8 cellular contexts compared by ENCODE assay signal in the genomic region with DNA sequence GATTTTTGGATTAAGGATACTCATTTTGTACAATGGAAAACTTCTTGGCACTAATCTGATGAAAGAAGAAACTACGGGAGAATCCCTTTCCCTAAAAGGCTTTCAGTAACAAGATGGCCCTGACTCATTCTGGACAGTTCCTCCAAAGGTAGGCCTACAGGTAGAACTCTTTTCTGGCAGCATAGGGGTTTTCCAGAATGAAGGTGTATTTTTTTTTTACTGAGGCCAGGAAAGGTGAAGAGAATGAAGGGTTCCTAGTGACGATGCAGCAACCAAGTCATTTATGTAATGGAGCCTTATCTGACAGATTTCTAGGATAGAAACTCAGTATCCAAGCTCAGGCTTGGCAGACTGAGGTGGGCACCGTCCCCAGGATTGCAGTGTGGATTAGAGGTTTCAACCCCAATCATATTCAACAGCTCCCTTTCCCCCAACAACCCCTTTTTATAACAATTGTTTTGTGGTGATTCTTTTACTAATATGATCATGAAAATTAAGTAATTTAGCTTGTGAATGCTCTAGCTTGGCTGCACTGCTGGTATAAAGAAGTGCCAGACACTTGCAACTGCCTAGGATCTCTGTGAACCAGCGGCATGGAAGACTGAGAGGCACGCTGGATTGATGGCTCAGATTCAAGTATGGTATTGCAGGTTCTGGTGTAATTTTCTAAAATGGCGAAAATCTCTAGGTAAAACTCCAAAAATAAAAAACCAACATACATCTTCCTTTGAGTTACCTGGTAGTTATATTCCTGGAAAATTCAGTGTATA. TPM values are rescaled to one million over a fixed set of nuclear protein-coding genes. Genes with fewer than 3 reads are reported as not detected.
DNase-seq lines count a peak whose midpoint lies in the region; ATAC-seq and TF ChIP-seq lines count a peak whose summit lies in the region.

No MANE protein-coding gene starts in this region.

- H3K27me3 ChIP-seq in left ventricle myocardium inferior (ENCODE audit: low read depth) (no peaks in the 10 kb centered on the region), body of pancreas (no peaks in the 10 kb centered on the region), muscle layer of colon (ENCODE audit: control insufficient read depth in 1 of 2, insufficient read depth in 2 of 2, low read length in 2 of 2) (no peaks in the 10 kb centered on the region), vagina (no peaks in the 10 kb centered on the region)

- ATAC-seq in Right ventricle myocardium inferior: no peak
- no peak for ATAC-seq in body of pancreas

- no peak overlapping the region for H3K9ac ChIP-seq in muscle layer of colon (ENCODE audit: low read length)

- no peak for TF ChIP-seq CTCF in left ventricle myocardium inferior (IDR thresholded peaks at IDR 0.05; ENCODE audit: borderline replicate concordance)
- no peak for TF ChIP-seq CTCF in body of pancreas (IDR thresholded peaks at IDR 0.05)
- TF ChIP-seq CTCF in vagina (IDR thresholded peaks at IDR 0.05): no peak

- intact Hi-C loops in left ventricle myocardium inferior (cut with micrococcal nuclease) (loop anchor here (2.0 kb wide), 1 partner anchor 15 kb away; no protein-coding TSS in a partner anchor), Right ventricle myocardium inferior (cut with DNase I) (loop anchor here (1.0 kb wide), 1 partner anchor 16 kb away; the partner anchor contains the start of genes B2M and PATL2), body of pancreas (cut with DNase I) (no loop called here), vagina (cut with DNase I) (loop anchor here (2.0 to 5.0 kb wide), 2 partner anchors 17 to 65 kb away; partner anchors contain the start of genes B2M, PATL2 and SPG11)

- H3K4me1 ChIP-seq in left ventricle myocardium inferior: peaks cover 65% of the 10 kb centered on the region
- H3K4me1 ChIP-seq in body of pancreas: peaks cover 19% of the 10 kb centered on the region
- peaks cover 21% of the 10 kb centered on the region for H3K4me1 ChIP-seq in muscle layer of colon (ENCODE audit: insufficient read depth, low read length)
- H3K4me1 ChIP-seq in vagina: peaks cover 51% of the 10 kb centered on the region

- WGBS in body of pancreas, 2 donors: 86 to 87% methylated on average over 6 of the region's 6 CpGs

- H3K36me3 ChIP-seq in left ventricle myocardium inferior (peaks cover 12% of the 10 kb centered on the region), body of pancreas (replicated peaks in 1 of 2; ENCODE audit: insufficient read depth in 1 of 2, low read depth in 2 of 2) (no peaks in the 10 kb centered on the region), muscle layer of colon (ENCODE audit: insufficient read depth, low read length) (peaks cover 11% of the 10 kb centered on the region), vagina (no peaks in the 10 kb centered on the region)

- DNase-seq in left ventricle myocardium inferior (no peak), Right ventricle myocardium inferior (ENCODE audit: missing footprints) (no peak), body of pancreas (no peak), vagina (ENCODE audit: extremely low spot score in 2 of 2) (no peak), G401 (ENCODE audit: low spot score) (no peak), KBM-7 (no peak), HT-29 (ENCODE audit: low spot score) (no peak)

- TF ChIP-seq POLR2A in body of pancreas (IDR thresholded peaks at IDR 0.05) (no peak), vagina (IDR thresholded peaks at IDR 0.05) (no peak)

- H3K27ac ChIP-seq in left ventricle myocardium inferior (replicated peaks) (peak overlapping the region; percentile 99), body of pancreas (peak overlapping the region; percentile 27 to 97 (median 96)), muscle layer of colon (ENCODE audit: low read depth, low read length) (peak overlapping the region; percentile 92), vagina (peak overlapping the region; percentile 99)

- H3K9me3 ChIP-seq in left ventricle myocardium inferior (replicated peaks): no peaks in the 10 kb centered on the region
- no peaks in the 10 kb centered on the region for H3K9me3 ChIP-seq in body of pancreas
- H3K9me3 ChIP-seq in muscle layer of colon (ENCODE audit: low read length): no peaks in the 10 kb centered on the region
- no peaks in the 10 kb centered on the region for H3K9me3 ChIP-seq in vagina

- in situ Hi-C loops in G401 (cut with HindIII; ENCODE audit: low sequenced_read_pairs) (no loop called here), KBM-7 (cut with MboI; ENCODE audit: low pct_unique_long_range_greater_than_20kb, low sequenced_read_pairs) (loop anchor here (25.0 kb wide), 1 partner anchor 140 kb away; no protein-coding TSS in a partner anchor)

- H3K4me3 ChIP-seq in left ventricle myocardium inferior (peak overlapping the region; percentile 79), body of pancreas (no peak overlapping the region), muscle layer of colon (ENCODE audit: low read depth in 1 of 2, low read length in 2 of 2) (peak overlapping the region in 1 of 2 donors; percentile 30), vagina (peak overlapping the region in 1 of 2 donors; percentile 88)

RNA-seq across cellular contexts. Expression of gene TRIM69, which starts 8.7 kb away (rescaled TPM):
- 57.6 TPM for total RNA-seq in left ventricle myocardium inferior
- total RNA-seq in Right ventricle myocardium inferior: 51.9 TPM
- total RNA-seq in body of pancreas: 1 to 10 TPM; 2.6 to 2.9 TPM
- 11.3 TPM for total RNA-seq in vagina
- total RNA-seq in G401 (2014; rRNA removed; shearing (Covaris generic)): 9.2 and 10.6 TPM in 2 replicates
- 7.4 and 9.6 TPM in 2 replicates for total RNA-seq in HT-29 (2014; rRNA removed; shearing (Covaris generic))

RNA-seq across cellular contexts. Expression of gene B2M, which starts 16.3 kb away (rescaled TPM):
- total RNA-seq in left ventricle myocardium inferior (1,128 TPM), Right ventricle myocardium inferior (1,155 TPM), body of pancreas (100 to 1,000 TPM; 774 to 835 TPM), vagina (2,630 TPM)
- total RNA-seq in G401 (2014; rRNA removed; shearing (Covaris generic)): 977 and 997 TPM in 2 replicates
- total RNA-seq in HT-29 (2014; rRNA removed; shearing (Covaris generic)): 494 and 506 TPM in 2 replicates

RNA-seq across cellular contexts. Expression of gene PATL2, which starts 16.5 kb away (rescaled TPM):
- total RNA-seq in left ventricle myocardium inferior: 3.7 TPM
- total RNA-seq in Right ventricle myocardium inferior: 3.3 TPM
- 1 to 10 TPM; 1.0 to 1.6 TPM for total RNA-seq in body of pancreas
- not detected for total RNA-seq in vagina
- total RNA-seq in G401 (2014; rRNA removed; shearing (Covaris generic)): not detected in 2 replicates
- 0.20 TPM in 1 of 2 replicates, not detected in the other for total RNA-seq in HT-29 (2014; rRNA removed; shearing (Covaris generic))
